8 cellular contexts compared by ENCODE assay signal in the genomic region with DNA sequence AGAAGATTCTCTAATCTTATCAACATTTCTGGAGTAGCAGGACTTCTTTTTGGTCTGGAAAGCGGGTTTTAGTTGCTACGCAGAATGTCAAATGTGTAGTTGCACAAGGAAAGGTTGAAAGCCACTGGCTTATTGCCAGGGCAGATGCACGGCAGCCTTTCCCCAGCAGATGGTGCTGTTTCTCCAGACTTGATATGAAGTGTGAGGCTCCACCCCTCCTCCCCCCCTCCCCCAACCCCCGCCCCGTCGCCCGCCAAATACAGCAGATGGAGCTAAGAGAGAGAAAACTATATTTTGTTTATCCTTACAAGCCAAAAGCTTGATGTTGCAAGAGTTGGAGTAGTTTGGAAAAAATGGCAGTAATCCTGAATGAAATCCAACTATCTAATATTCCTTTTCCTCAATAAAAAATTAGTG. TPM values are rescaled to one million over a fixed set of nuclear protein-coding genes. Genes with fewer than 3 reads are reported as not detected.
DNase-seq lines count a peak whose midpoint lies in the region; ATAC-seq and TF ChIP-seq lines count a peak whose summit lies in the region.

No MANE protein-coding gene starts in this region.

- TF ChIP-seq EP300 in suprapubic skin (IDR thresholded peaks at IDR 0.05) = no peak

- H3K36me3 Mint-ChIP-seq in activated T-cell treated with anti-CD3 and anti-CD28 coated beads, Interleukin-2, amount 50 U/mL, for 72 hours (ENCODE audit: insufficient read depth in 2 of 2) = peaks cover 8 to 11% of the 10 kb centered on the region in 2 donors

- H3K27me3 Mint-ChIP-seq in activated T-cell treated with anti-CD3 and anti-CD28 coated beads, Interleukin-2, amount 50 U/mL, for 72 hours (ENCODE audit: low read depth) = no peaks in the 10 kb centered on the region

- no peak overlapping the region for H3K27ac Mint-ChIP-seq in activated T-cell treated with anti-CD3 and anti-CD28 coated beads, Interleukin-2, amount 50 U/mL, for 72 hours

- peak; percentile 84 for ATAC-seq in GM21723 (IDR thresholded peaks at IDR 0.05; ENCODE audit: unreplicated experiment)
- peak; percentile 80 to 83 for ATAC-seq in activated T-cell treated with anti-CD3 and anti-CD28 coated beads, Interleukin-2, amount 50 U/mL, for 72 hours (replicated peaks in 1 of 2)

- no peak overlapping the region for H3K4me3 Mint-ChIP-seq in activated T-cell treated with anti-CD3 and anti-CD28 coated beads, Interleukin-2, amount 50 U/mL, for 72 hours

- H3K4me1 ChIP-seq in Peyer's patch = peaks cover 0 to 10% (median 0%) of the 10 kb centered on the region in 4 donors
- H3K4me1 ChIP-seq in suprapubic skin = peaks cover 4% of the 10 kb centered on the region

- no peak overlapping the region for H3K4me3 ChIP-seq in Peyer's patch
- no peak overlapping the region for H3K4me3 ChIP-seq in suprapubic skin

- H3K27ac ChIP-seq in Peyer's patch (no peak overlapping the region), suprapubic skin (no peak overlapping the region)

- no peaks in the 10 kb centered on the region for H3K27me3 ChIP-seq in Peyer's patch
- H3K27me3 ChIP-seq in suprapubic skin = no peaks in the 10 kb centered on the region

- H3K9me3 ChIP-seq in Peyer's patch (no peaks in the 10 kb centered on the region), suprapubic skin (no peaks in the 10 kb centered on the region)

- H3K9me3 Mint-ChIP-seq in activated T-cell treated with anti-CD3 and anti-CD28 coated beads, Interleukin-2, amount 50 U/mL, for 72 hours = no peaks in the 10 kb centered on the region

- no peaks in the 10 kb centered on the region for H3K4me1 Mint-ChIP-seq in activated T-cell treated with anti-CD3 and anti-CD28 coated beads, Interleukin-2, amount 50 U/mL, for 72 hours (ENCODE audit: low read depth)

- TF ChIP-seq CTCF in Peyer's patch (IDR thresholded peaks at IDR 0.05) = peak; percentile 60 to 88 (median 72)
- TF ChIP-seq CTCF in suprapubic skin (IDR thresholded peaks at IDR 0.05) = peak; percentile 33 to 90

- no peak for TF ChIP-seq POLR2A in Peyer's patch (IDR thresholded peaks at IDR 0.05)
- TF ChIP-seq POLR2A in suprapubic skin (IDR thresholded peaks at IDR 0.05) = no peak

- H3K36me3 ChIP-seq in Peyer's patch = peaks cover 0 to 24% (median 0%) of the 10 kb centered on the region in 3 donors
- peaks cover 32% of the 10 kb centered on the region for H3K36me3 ChIP-seq in suprapubic skin

- in situ Hi-C loops in KBM-7 (cut with MboI; ENCODE audit: low pct_unique_long_range_greater_than_20kb, low sequenced_read_pairs) = no loop called here

- 13% methylated on average over 7 of the region's 7 CpGs for WGBS in suprapubic skin

- DNase-seq in DMS79 treated with DMSO at 0.1 percent for 48 hours (lab: John Stamatoyannopoulos, UW) = peak; percentile 59
- DNase-seq in KBM-7 = peak; percentile 89
- DNase-seq in Peyer's patch = peak; percentile 86 to 94 (median 87)
- peak; percentile 83 to 84 for DNase-seq in activated T-cell treated with anti-CD3 and anti-CD28 coated beads, Interleukin-2, amount 50 U/mL, for 72 hours
- peak; percentile 84 for DNase-seq in fibroblast of the conjunctiva (ENCODE audit: low read depth)
- DNase-seq in nucleus accumbens (lab: John Stamatoyannopoulos, UW) = peak; percentile 5 to 93 (median 76)
- DNase-seq in suprapubic skin (ENCODE audit: low spot score in 2 of 2) = peak; percentile 93 to 94

RNA-seq across cellular contexts. Expression of a gene that starts 32.0 kb away (rescaled TPM):
- total RNA-seq in Peyer's patch (10 to 100 TPM in 3 of 4 donors, 1 to 10 TPM in 1; 8.2 to 18.6 (median 15.2) TPM), suprapubic skin (10 to 100 TPM; 31.2 to 36.1 (median 31.8) TPM)
- 10 to 100 TPM; 57.0 to 67.8 TPM for total RNA-seq in activated T-cell treated with anti-CD3 and anti-CD28 coated beads, Interleukin-2, amount 50 U/mL, for 72 hours

RNA-seq across cellular contexts. Expression of a gene that starts 32.2 kb away (rescaled TPM):
- total RNA-seq in Peyer's patch = 100 to 1,000 TPM in 2 of 4 donors, 10 to 100 TPM in 2; 61.8 to 210 (median 101) TPM
- 100 to 1,000 TPM; 222 to 262 TPM for total RNA-seq in activated T-cell treated with anti-CD3 and anti-CD28 coated beads, Interleukin-2, amount 50 U/mL, for 72 hours
- total RNA-seq in suprapubic skin = 100 to 1,000 TPM; 101 to 257 (median 126) TPM
